Comparison of ENCODE assay signal across 10 cellular contexts in the genomic region with DNA sequence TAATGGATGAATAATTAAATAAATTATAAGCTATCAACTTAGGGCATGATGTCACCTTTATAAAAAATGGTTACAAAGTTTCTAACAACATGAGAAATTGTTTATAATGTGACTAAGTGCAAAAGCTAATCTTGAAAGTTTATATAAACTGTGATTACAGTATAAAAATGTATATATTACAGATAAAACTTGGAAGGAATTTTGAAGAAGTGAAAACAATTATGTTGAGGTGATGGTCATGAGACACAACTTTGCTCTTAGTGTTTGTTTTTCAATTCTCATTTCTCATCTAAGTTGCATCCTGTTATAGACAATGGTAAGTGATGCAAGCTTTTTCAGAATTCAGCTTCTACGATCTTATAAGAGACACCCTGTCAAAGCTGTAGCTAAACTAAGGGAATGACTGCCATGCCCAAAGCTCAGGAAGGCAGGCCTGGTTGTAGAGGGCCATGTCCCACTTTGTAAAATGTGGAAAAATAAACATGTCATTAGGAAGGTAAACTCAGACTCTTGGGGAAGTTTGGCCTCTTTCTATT. TPM values are rescaled to one million over a fixed set of nuclear protein-coding genes. Genes with fewer than 3 reads are reported as not detected.
DNase-seq lines count a peak whose midpoint lies in the region; ATAC-seq and FAIRE-seq lines count a peak whose summit lies in the region.
"Had no signal": no experiment of that assay in that cellular context is flagged by ENCODE, and none has a peak within 500 bp of the region (broad histone marks: within the 10 kb centered on the region; RNA-seq: fewer than 3 reads in every experiment).

No MANE protein-coding gene starts in this region.

- FAIRE-seq in small intestine (lab: Jason Lieb, UNC) = peak; percentile 81

- ATAC-seq in GM19043 (IDR thresholded peaks at IDR 0.05; ENCODE audit: low read depth, unreplicated experiment) (peak; percentile 73), HG02642 (IDR thresholded peaks at IDR 0.05; ENCODE audit: poor library complexity, unreplicated experiment) (peak; percentile 69), HG03571 (IDR thresholded peaks at IDR 0.05; ENCODE audit: unreplicated experiment) (peak; percentile 76)

- H3K4me3 ChIP-seq in small intestine (ENCODE audit: low read depth in 1 of 2, low read length in 2 of 2) = no peak overlapping the region
- H3K4me3 ChIP-seq: Peyer's patch had no signal

- DNase-seq in small intestine (no peak), SW 1271 (lab: John Stamatoyannopoulos, UW) (no peak), RKO (ENCODE audit: low spot score) (no peak), SIG-M5 treated with dmso at 0.1 percent for 504 hours (lab: John Stamatoyannopoulos, UW; ENCODE audit: unreplicated experiment) (no peak)
- no peak for DNase-seq in activated CD8-positive, alpha-beta memory T cell treated with anti-CD3 and anti-CD28 coated beads, Interleukin-2, amount 50 U/mL, for 48 hours
- DNase-seq: Peyer's patch had no signal

- no peaks in the 10 kb centered on the region for H3K9me3 ChIP-seq in small intestine (ENCODE audit: control insufficient read depth, low read depth)
- H3K9me3 ChIP-seq: Peyer's patch had no signal

- no peak overlapping the region for H3K27ac ChIP-seq in small intestine (ENCODE audit: low read depth in 1 of 2, low read length in 1 of 2)
- H3K27ac ChIP-seq: KMS-11 had no signal

- peaks cover 0 to 3% of the 10 kb centered on the region in 2 donors for H3K36me3 ChIP-seq in small intestine (ENCODE audit: control insufficient read depth in 2 of 2, insufficient read depth in 2 of 2, low read length in 2 of 2)
- H3K36me3 ChIP-seq: Peyer's patch had no signal

- WGBS in small intestine, 3 donors = 63 to 81% (median 68%) methylated on average over 1 of the region's 1 CpG

- peaks cover 0 to 2% of the 10 kb centered on the region in 2 donors for H3K4me1 ChIP-seq in small intestine (ENCODE audit: control insufficient read depth in 2 of 2, insufficient read depth in 1 of 2, low read depth in 1 of 2, low read length in 1 of 2)

- H3K27me3 ChIP-seq in small intestine (ENCODE audit: control insufficient read depth in 2 of 2, insufficient read depth in 2 of 2, low read length in 2 of 2) = no peaks in the 10 kb centered on the region
- H3K27me3 ChIP-seq: Peyer's patch had no signal

RNA-seq across cellular contexts. Expression of a gene that starts 23.9 kb away (rescaled TPM):
- 1 to 10 TPM; 3.5 to 8.7 (median 5.9) TPM for polyA plus RNA-seq in small intestine
